Comparison of ENCODE assay signal across 12 cellular contexts in genomic region chr7:29270979-29271658, GRCh38.
A peak's percentile ranks its signal among the peaks of the same experiment; 100 is the strongest.
DNase-seq lines count a peak whose midpoint lies in the region; ATAC-seq and TF ChIP-seq lines count a peak whose summit lies in the region.
"Had no signal": no experiment of that assay in that cellular context is flagged by ENCODE, and none has a peak within 500 bp of the region (broad histone marks: within the 10 kb centered on the region; RNA-seq: fewer than 3 reads in every experiment).

No MANE protein-coding gene starts in this region.

- H4K20me1 ChIP-seq in DND-41 (ENCODE audit: insufficient read depth, low read length) (0 out of 2 replicates have a peak, but pooled peaks cover 5% of the 10 kb centered on the region), OCI-LY7 (ENCODE audit: insufficient read depth, low read length) (no peaks in the 10 kb centered on the region)

- no peak overlapping the region for H3K27ac Mint-ChIP-seq in activated naive CD8-positive, alpha-beta T cell treated with anti-CD3 and anti-CD28 coated beads, Interleukin-2, amount 50 U/mL, for 24 hours
- peak overlapping the region; percentile 7 for H3K27ac Mint-ChIP-seq in mesothelial cell of epicardium
- H3K27ac Mint-ChIP-seq: activated T-helper 1 cell treated with anti-CD3 and anti-CD28 coated beads, Interleukin-12 subunit alpha, Interleukin-12 subunit beta, Interleukin-2, Interleukin-4 antibody, amounts not matched to agents 30 ng/mL and 10 ng/mL and 1 ng/mL, durations not matched to agents 14 hours and 24 hours and 36 hours; T-helper 17 cell had no signal

- H3K36me3 Mint-ChIP-seq in activated naive CD8-positive, alpha-beta T cell treated with anti-CD3 and anti-CD28 coated beads, Interleukin-2, amount 50 U/mL, for 24 hours (ENCODE audit: low read depth) = no peaks in the 10 kb centered on the region
- no peaks in the 10 kb centered on the region for H3K36me3 Mint-ChIP-seq in mesothelial cell of epicardium

- peaks cover 20% of the 10 kb centered on the region for H3K4me1 Mint-ChIP-seq in activated naive CD8-positive, alpha-beta T cell treated with anti-CD3 and anti-CD28 coated beads, Interleukin-2, amount 50 U/mL, for 24 hours
- H3K4me1 Mint-ChIP-seq in mesothelial cell of epicardium = peaks cover 17% of the 10 kb centered on the region

- H3K9me3 ChIP-seq in DND-41 (ENCODE audit: insufficient read depth, low read length, severe bottlenecking) (no peaks in the 10 kb centered on the region), OCI-LY7 (ENCODE audit: low read length) (no peaks in the 10 kb centered on the region)
- H3K9me3 ChIP-seq: lower lobe of right lung had no signal

- intact Hi-C loops in OCI-LY7 (cut with micrococcal nuclease; ENCODE audit: unreplicated experiment) = no loop called here
- intact Hi-C loops in posterior vena cava (cut with DNase I) = no loop called here

- no peak overlapping the region for H3K27ac ChIP-seq in DND-41 (ENCODE audit: low read length)
- H3K27ac ChIP-seq in OCI-LY7 (ENCODE audit: low read depth, low read length, poor library complexity, severe bottlenecking) = no peak overlapping the region
- H3K27ac ChIP-seq: lower lobe of right lung had no signal

- H3K4me3 ChIP-seq in DND-41 (ENCODE audit: low read depth in 1 of 2, low read length in 2 of 2) = no peak overlapping the region
- H3K4me3 ChIP-seq in OCI-LY7 (ENCODE audit: low read depth, low read length, poor library complexity, severe bottlenecking) = no peak overlapping the region
- H3K4me3 ChIP-seq: lower lobe of right lung had no signal

- POLR2A ChIA-PET in OCI-LY7 (lab: Charles Lee) = no interaction called here

- no peak overlapping the region for H3K4me2 ChIP-seq in DND-41 (ENCODE audit: insufficient read depth, low read length)
- H3K4me2 ChIP-seq in OCI-LY7 (ENCODE audit: low read length) = no peak overlapping the region

- BruUV-seq in OCI-LY7 (replicated peaks; lab: Mats Ljungman, UMichigan) = no TSS peak

- peaks cover 12% of the 10 kb centered on the region for H3K27me3 Mint-ChIP-seq in activated naive CD8-positive, alpha-beta T cell treated with anti-CD3 and anti-CD28 coated beads, Interleukin-2, amount 50 U/mL, for 24 hours
- peaks cover 23% of the 10 kb centered on the region for H3K27me3 Mint-ChIP-seq in mesothelial cell of epicardium (ENCODE audit: low read depth)

- no peak overlapping the region for H3K9ac ChIP-seq in DND-41 (ENCODE audit: low read depth, low read length)

- H3K4me1 ChIP-seq in DND-41 (ENCODE audit: insufficient read depth, low read length) (peaks cover 12% of the 10 kb centered on the region), OCI-LY7 (ENCODE audit: insufficient read depth, low read length, poor library complexity, severe bottlenecking) (no peaks in the 10 kb centered on the region)

- no peaks in the 10 kb centered on the region for H3K9me2 ChIP-seq in OCI-LY7 (ENCODE audit: insufficient read depth, low read length)

- DNase-seq in DND-41 = peak; percentile 16
- peak; percentile 35 for DNase-seq in NCI-H2029 treated with DMSO at 0.1 percent for 48 hours (lab: John Stamatoyannopoulos, UW)
- no peak for DNase-seq in activated naive CD8-positive, alpha-beta T cell treated with anti-CD3 and anti-CD28 coated beads, Interleukin-2, amount 50 U/mL, for 24 hours
- no peak for DNase-seq in mesothelial cell of epicardium (ENCODE audit: low spot score in 2 of 2, unreplicated experiment in 2 of 2)
- no peak for DNase-seq in OCI-LY7 (ENCODE audit: low spot score)
- DNase-seq in posterior vena cava (ENCODE audit: low spot score) = no peak
- DNase-seq: IMR-90, lower lobe of right lung, T-helper 17 cell had no signal

- H2AFZ ChIP-seq in DND-41 (ENCODE audit: low read depth, low read length) = no peak overlapping the region
- no peak overlapping the region for H2AFZ ChIP-seq in OCI-LY7 (ENCODE audit: low read length)

- H3K79me2 ChIP-seq in DND-41 (ENCODE audit: insufficient read depth, low read length) (no peaks in the 10 kb centered on the region), OCI-LY7 (ENCODE audit: insufficient read depth, low read depth, low read length) (no peaks in the 10 kb centered on the region)

- H3K27me3 ChIP-seq in DND-41 (ENCODE audit: insufficient read depth, low read length, poor library complexity) = no peaks in the 10 kb centered on the region

- H3K4me3 Mint-ChIP-seq in activated naive CD8-positive, alpha-beta T cell treated with anti-CD3 and anti-CD28 coated beads, Interleukin-2, amount 50 U/mL, for 24 hours = no peak overlapping the region
- no peak overlapping the region for H3K4me3 Mint-ChIP-seq in mesothelial cell of epicardium
- H3K4me3 Mint-ChIP-seq: activated T-helper 1 cell treated with anti-CD3 and anti-CD28 coated beads, Interleukin-12 subunit alpha, Interleukin-12 subunit beta, Interleukin-2, Interleukin-4 antibody, amounts not matched to agents 30 ng/mL and 10 ng/mL and 1 ng/mL, durations not matched to agents 14 hours and 24 hours and 36 hours; T-helper 17 cell had no signal

- peak; percentile 70 for ATAC-seq in DND-41 (ENCODE audit: insufficient read depth, low read depth)
- peak; percentile 63 for ATAC-seq in activated naive CD8-positive, alpha-beta T cell treated with anti-CD3 and anti-CD28 coated beads, Interleukin-2, amount 50 U/mL, for 24 hours
- ATAC-seq in GM18873 (IDR thresholded peaks at IDR 0.05; ENCODE audit: low FRiP score, unreplicated experiment) = no peak
- ATAC-seq in HG03469 (IDR thresholded peaks at IDR 0.05; ENCODE audit: unreplicated experiment) = no peak
- ATAC-seq: lower lobe of right lung, T-helper 17 cell had no signal

- H3K9me3 Mint-ChIP-seq in activated naive CD8-positive, alpha-beta T cell treated with anti-CD3 and anti-CD28 coated beads, Interleukin-2, amount 50 U/mL, for 24 hours = no peaks in the 10 kb centered on the region
- peaks cover 6% of the 10 kb centered on the region for H3K9me3 Mint-ChIP-seq in mesothelial cell of epicardium

- CTCF ChIA-PET in OCI-LY7 (lab: Charles Lee; ENCODE audit: unreplicated experiment) = no interaction called here

- TF ChIP-seq CTCF in DND-41 (IDR thresholded peaks at IDR 0.05; ENCODE audit: borderline replicate concordance, extremely low read depth, low read length, poor library complexity, severe bottlenecking) (no peak), mesothelial cell of epicardium (IDR thresholded peaks at IDR 0.05; ENCODE audit: unreplicated experiment) (no peak), OCI-LY7 (conservative IDR thresholded peaks at IDR 0.05; ENCODE audit: low read length) (no peak)

- H3K36me3 ChIP-seq in DND-41 (ENCODE audit: insufficient read depth, low read length) (no peaks in the 10 kb centered on the region), OCI-LY7 (ENCODE audit: insufficient read depth, low read length) (no peaks in the 10 kb centered on the region)
- H3K36me3 ChIP-seq: lower lobe of right lung had no signal

Comparison
In these comparisons a context has a peak if more than half of its experiments do, and no peak if none do; other contexts are left out.
1. ATAC-seq: peak in DND-41 (single experiment) and activated naive CD8-positive, alpha-beta T cell treated with anti-CD3 and anti-CD28 coated beads, Interleukin-2, amount 50 U/mL, for 24 hours (single experiment); none in GM18873 (single experiment) and HG03469 (single experiment).
2. DNase-seq: peak in DND-41 (single experiment) and NCI-H2029 treated with DMSO at 0.1 percent for 48 hours (single experiment); none in activated naive CD8-positive, alpha-beta T cell treated with anti-CD3 and anti-CD28 coated beads, Interleukin-2, amount 50 U/mL, for 24 hours (single experiment), mesothelial cell of epicardium (0 of 2), OCI-LY7 (single experiment) and posterior vena cava (single experiment).